Comparison of ENCODE assay signal across 10 cellular contexts in genomic region chr13:113211774-113212173, GRCh38. TPM values are rescaled to one million over a fixed set of nuclear protein-coding genes. Genes with fewer than 3 reads are reported as not detected.
DNase-seq lines count a peak whose midpoint lies in the region; ATAC-seq, FAIRE-seq and TF ChIP-seq lines count a peak whose summit lies in the region.
"Had no signal": no experiment of that assay in that cellular context is flagged by ENCODE, and none has a peak within 500 bp of the region (broad histone marks: within the 10 kb centered on the region; RNA-seq: fewer than 3 reads in every experiment).

No MANE protein-coding gene starts in this region.

- H3K4me1 ChIP-seq in CD4-positive, CD25-positive, alpha-beta regulatory T cell (ENCODE audit: control insufficient read depth, insufficient read depth, low read length, poor library complexity, severe bottlenecking): peaks cover 64% of the 10 kb centered on the region
- peaks cover 0 to 68% of the 10 kb centered on the region in 2 donors for H3K4me1 ChIP-seq in right atrium auricular region

- no peak for TF ChIP-seq POLR2A in GM12891 (IDR thresholded peaks at IDR 0.05; ENCODE audit: low read depth, low read length)

- no peak overlapping the region for H3K27ac ChIP-seq in CD4-positive, CD25-positive, alpha-beta regulatory T cell (ENCODE audit: insufficient read depth, low read length, poor library complexity, severe bottlenecking)
- no peak overlapping the region for H3K27ac ChIP-seq in right atrium auricular region

- peaks cover 6% of the 10 kb centered on the region for H3K36me3 ChIP-seq in CD4-positive, CD25-positive, alpha-beta regulatory T cell (ENCODE audit: control insufficient read depth, insufficient read depth, low read length)
- H3K36me3 ChIP-seq in right atrium auricular region: peaks cover 4% of the 10 kb centered on the region

- no peaks in the 10 kb centered on the region for H3K9me3 Mint-ChIP-seq in CD4-positive, CD25-positive, alpha-beta regulatory T cell
- no peaks in the 10 kb centered on the region for H3K9me3 Mint-ChIP-seq in activated B cell treated with CpG ODN at 0.5 μM for 24 hours

- FAIRE-seq in GM12891 (lab: Jason Lieb, UNC): peak; percentile 16

- peaks cover 10% of the 10 kb centered on the region for H3K36me3 Mint-ChIP-seq in CD4-positive, CD25-positive, alpha-beta regulatory T cell
- peaks cover 25% of the 10 kb centered on the region for H3K36me3 Mint-ChIP-seq in activated B cell treated with CpG ODN at 0.5 μM for 24 hours (ENCODE audit: low read depth)

- POLR2A ChIA-PET in activated B cell treated with CpG ODN at 0.5 μM for 24 hours (lab: Charles Lee): no interaction called here

- peak in 1 of 3 donors; percentile 14 for DNase-seq in CD4-positive, CD25-positive, alpha-beta regulatory T cell
- DNase-seq in GM12891 (ENCODE audit: insufficient read length, low spot score) (no peak), activated B cell treated with CpG ODN at 0.5 μM for 24 hours (no peak), islet precursor cell (peak; percentile 79), NCI-H345 (lab: John Stamatoyannopoulos, UW) (no peak), right atrium auricular region (ENCODE audit: low spot score) (no peak)
- DNase-seq in activated CD4-positive, CD25-positive, alpha-beta regulatory T cell treated with anti-CD3 and anti-CD28 coated beads, Interleukin-2, amount 50 U/mL, for 72 hours: no peak
- DNase-seq: mesenchymal stem cell, NCI-H1930 had no signal

- peak overlapping the region; percentile 3 to 93 (median 82) for H3K4me3 Mint-ChIP-seq in CD4-positive, CD25-positive, alpha-beta regulatory T cell
- peak overlapping the region; percentile 44 for H3K4me3 Mint-ChIP-seq in activated B cell treated with CpG ODN at 0.5 μM for 24 hours

- H3K4me1 Mint-ChIP-seq in CD4-positive, CD25-positive, alpha-beta regulatory T cell: peaks cover 26 to 44% (median 36%) of the 10 kb centered on the region in 4 donors
- H3K4me1 Mint-ChIP-seq in activated B cell treated with CpG ODN at 0.5 μM for 24 hours: peaks cover 34% of the 10 kb centered on the region

- H3K27me3 Mint-ChIP-seq in CD4-positive, CD25-positive, alpha-beta regulatory T cell: no peaks in the 10 kb centered on the region
- no peaks in the 10 kb centered on the region for H3K27me3 Mint-ChIP-seq in activated B cell treated with CpG ODN at 0.5 μM for 24 hours

- TF ChIP-seq CTCF in activated B cell treated with CpG ODN at 0.5 μM for 24 hours (IDR thresholded peaks at IDR 0.05): no peak
- TF ChIP-seq CTCF in right atrium auricular region (IDR thresholded peaks at IDR 0.05): no peak

- peak overlapping the region in 1 of 3 donors; percentile 44 for H3K27ac Mint-ChIP-seq in CD4-positive, CD25-positive, alpha-beta regulatory T cell
- H3K27ac Mint-ChIP-seq in activated B cell treated with CpG ODN at 0.5 μM for 24 hours: peak overlapping the region; percentile 3

- CTCF ChIA-PET in activated B cell treated with CpG ODN at 0.5 μM for 24 hours (lab: Charles Lee): no interaction called here

- intact Hi-C loops in activated B cell treated with CpG ODN at 0.5 μM for 24 hours (cut with micrococcal nuclease): no loop called here

- no peaks in the 10 kb centered on the region for H3K9me3 ChIP-seq in CD4-positive, CD25-positive, alpha-beta regulatory T cell (ENCODE audit: control insufficient read depth in 2 of 2, low read length in 2 of 2)
- H3K9me3 ChIP-seq in right atrium auricular region: no peaks in the 10 kb centered on the region

- ATAC-seq in CD4-positive, CD25-positive, alpha-beta regulatory T cell (ENCODE audit: low read depth in 2 of 2): no peak
- no peak for ATAC-seq in activated B cell treated with CpG ODN at 0.5 μM for 24 hours (ENCODE audit: low read depth)
- no peak for ATAC-seq in HG02763 (IDR thresholded peaks at IDR 0.05; ENCODE audit: unreplicated experiment)

- no peaks in the 10 kb centered on the region for H3K27me3 ChIP-seq in CD4-positive, CD25-positive, alpha-beta regulatory T cell (ENCODE audit: control insufficient read depth, insufficient read depth, low read length)
- H3K27me3 ChIP-seq in right atrium auricular region: no peaks in the 10 kb centered on the region

- H3K4me3 ChIP-seq in CD4-positive, CD25-positive, alpha-beta regulatory T cell (ENCODE audit: low read depth, low read length): no peak overlapping the region
- H3K4me3 ChIP-seq in right atrium auricular region: no peak overlapping the region

TF ChIP-seq in GM12891, 5 proteins besides CTCF, POLR2A, EP300 and RAD21:
- no peak for TF ChIP-seq PAX5 (IDR thresholded peaks at IDR 0.05; ENCODE audit: insufficient read depth, low read length, severe bottlenecking)
- TF ChIP-seq POLR2AphosphoS5 (IDR thresholded peaks at IDR 0.05; ENCODE audit: low read depth, low read length): no peak
- no peak for TF ChIP-seq SPI1 (IDR thresholded peaks at IDR 0.05; ENCODE audit: low read depth, low read length)
- no peak for TF ChIP-seq POU2F2 (IDR thresholded peaks at IDR 0.05; ENCODE audit: low read depth, low read length)
- TF ChIP-seq TAF1 (IDR thresholded peaks at IDR 0.05; ENCODE audit: low read depth, low read length): no peak

RNA-seq across cellular contexts. Expression of gene CUL4A, which starts 2.4 kb away (rescaled TPM):
- total RNA-seq in CD4-positive, CD25-positive, alpha-beta regulatory T cell: 76.4 TPM
- 10 to 100 TPM; 46.5 to 54.7 (median 52.9) TPM for polyA plus RNA-seq in CD4-positive, CD25-positive, alpha-beta regulatory T cell
- 30.9 TPM for polyA plus RNA-seq in GM12891 (2012; ENCODE audit: low read depth, missing spikeins)
- total RNA-seq in activated B cell treated with CpG ODN at 0.5 μM for 24 hours (65.9 and 77.2 TPM in 2 replicates), right atrium auricular region (100 to 1,000 TPM in 1 of 2 donors, 10 to 100 TPM in 1; 76.5 to 435 TPM)

RNA-seq across cellular contexts. Expression of gene PCID2, which starts 3.3 kb away (rescaled TPM):
- 46.8 TPM for total RNA-seq in CD4-positive, CD25-positive, alpha-beta regulatory T cell
- 10 to 100 TPM; 68.5 to 95.4 (median 83.9) TPM for polyA plus RNA-seq in CD4-positive, CD25-positive, alpha-beta regulatory T cell
- 33.9 TPM for polyA plus RNA-seq in GM12891 (2012; ENCODE audit: low read depth, missing spikeins)
- total RNA-seq in activated B cell treated with CpG ODN at 0.5 μM for 24 hours: 35.6 and 43.1 TPM in 2 replicates
- 10 to 100 TPM; 34.8 to 44.4 TPM for total RNA-seq in right atrium auricular region

RNA-seq across cellular contexts. Expression of gene PROZ, which starts 53.3 kb away (rescaled TPM):
- not detected for total RNA-seq in CD4-positive, CD25-positive, alpha-beta regulatory T cell
- under 1 TPM in 2 of 4 donors, not detected in 2; 0.15 TPM for polyA plus RNA-seq in CD4-positive, CD25-positive, alpha-beta regulatory T cell
- polyA plus RNA-seq in GM12891 (2012; ENCODE audit: low read depth, missing spikeins): 0.05 TPM
- total RNA-seq in activated B cell treated with CpG ODN at 0.5 μM for 24 hours (not detected in 2 replicates), right atrium auricular region (not detected)
